ENCODE assay signal across 8 cellular contexts in the genomic region with DNA sequence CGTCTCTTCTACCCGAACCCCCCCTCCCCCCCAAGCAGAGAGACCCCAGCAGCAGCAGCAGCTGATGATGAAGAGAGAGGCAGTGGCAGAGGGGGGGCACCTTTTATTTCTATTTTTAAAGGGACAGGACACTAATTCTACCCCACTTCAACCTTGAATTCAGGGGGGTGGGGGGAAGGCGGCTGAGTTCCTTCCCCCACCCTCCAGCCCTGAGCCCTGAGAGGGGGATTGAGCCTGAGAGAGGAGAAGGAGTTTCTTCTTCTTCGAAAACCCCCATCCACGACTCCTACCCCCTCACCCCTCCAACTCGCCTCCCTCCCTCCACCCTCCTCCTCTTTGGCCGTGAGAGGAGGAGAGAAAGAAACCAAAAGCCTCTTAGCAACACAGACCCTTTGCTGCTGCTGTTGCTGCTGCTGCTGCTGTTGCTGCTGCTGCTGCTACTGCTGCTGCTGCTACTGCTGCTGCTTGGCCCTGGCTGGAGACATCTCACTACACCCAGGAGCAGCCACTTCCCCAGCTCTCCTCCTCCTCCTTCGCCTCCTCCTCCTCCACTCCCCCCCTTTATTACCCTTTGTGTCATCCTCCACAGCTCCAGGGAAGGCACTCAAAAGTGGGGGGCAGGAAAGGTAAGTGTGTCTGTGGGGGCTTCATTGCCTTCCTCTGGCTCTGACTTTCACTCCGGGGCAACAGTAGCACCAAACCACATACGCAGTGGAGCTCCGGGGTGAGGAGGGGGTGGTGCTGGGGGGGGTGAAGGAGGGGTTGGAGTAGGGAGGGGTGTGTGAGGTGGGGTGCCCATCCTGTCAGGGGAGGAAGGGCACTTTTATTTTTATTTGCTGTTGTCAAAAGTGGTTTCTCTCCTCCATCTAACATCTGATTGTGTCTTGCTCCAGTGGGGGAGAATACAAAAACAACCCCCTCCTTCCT. TPM values are rescaled to one million over a fixed set of nuclear protein-coding genes. Genes with fewer than 3 reads are reported as not detected.
A peak's percentile ranks its signal among the peaks of the same experiment; 100 is the strongest.
DNase-seq lines count a peak whose midpoint lies in the region; ATAC-seq and TF ChIP-seq lines count a peak whose summit lies in the region.

A gene (plus strand): TSS at position 33 of the 927 bp plus-strand sequence.

- H3K4me3 Mint-ChIP-seq in natural killer cell treated with Interleukin-12 subunit alpha and Interleukin-12 subunit beta and Interleukin-15 and Interleukin-18, amount 100 ng/mL, for 72 hours: peak within 1 kb of the TSS; percentile 96

- H3K27ac ChIP-seq in fibroblast of lung (ENCODE audit: insufficient read depth, low read length): peak within 1 kb of the TSS; percentile 94
- H3K27ac ChIP-seq in testis: peak within 1 kb of the TSS; percentile 88 to 95

- peaks cover 2% of the 10 kb centered on the region for H4K20me1 ChIP-seq in fibroblast of lung (ENCODE audit: control insufficient read depth, extremely low read depth, insufficient read depth, low read length)

- DNase-seq in activated gamma-delta T cell treated with Interleukin-2 at 50 U/mL for 16 hours (peak; percentile 57), activated gamma-delta T cell (lab: John Stamatoyannopoulos, UW) (no peak), NCI-H2227 (lab: John Stamatoyannopoulos, UW; ENCODE audit: unreplicated experiment) (peak; percentile 86), fibroblast of lung (ENCODE audit: low read depth in 2 of 2) (peak; percentile 57 to 70), testis (peak; percentile 51)
- DNase-seq in activated CD8-positive, alpha-beta memory T cell treated with anti-CD3 and anti-CD28 coated beads, Interleukin-2, amount 50 U/mL, for 4 hours: peak; percentile 52
- DNase-seq in natural killer cell treated with Interleukin-12 subunit alpha and Interleukin-12 subunit beta and Interleukin-15 and Interleukin-18, amount 100 ng/mL, for 72 hours (ENCODE audit: low spot score): peak; percentile 71

- H3K27me3 ChIP-seq in fibroblast of lung (ENCODE audit: control insufficient read depth, insufficient read depth, low read length) (no peaks in the 10 kb centered on the region), testis (no peaks in the 10 kb centered on the region)

- H3K4me1 ChIP-seq in fibroblast of lung (ENCODE audit: control insufficient read depth, extremely low read depth, insufficient read depth, low read length) (peaks cover 2% of the 10 kb centered on the region), testis (peaks cover 39% of the 10 kb centered on the region)

- WGBS in testis, 2 donors: 0 to 1% methylated on average over 7 to 11 of the region's 11 CpGs

- peak within 1 kb of the TSS; percentile 69 to 93 (median 91) for H3K4me3 ChIP-seq in fibroblast of lung (replicated peaks in 1 of 4; ENCODE audit: control extremely low read depth in 1 of 4, insufficient read depth in 1 of 4, low read depth in 3 of 4, low read length in 4 of 4)
- peak within 1 kb of the TSS; percentile 79 to 91 for H3K4me3 ChIP-seq in testis

- intact Hi-C loops in testis (cut with DNase I; ENCODE audit: low total_unique reads): no loop called here

- peak within 1 kb of the TSS; percentile 77 for H3K9ac ChIP-seq in fibroblast of lung (ENCODE audit: insufficient read depth, low read length)

- no peaks in the 10 kb centered on the region for H3K36me3 Mint-ChIP-seq in natural killer cell treated with Interleukin-12 subunit alpha and Interleukin-12 subunit beta and Interleukin-15 and Interleukin-18, amount 100 ng/mL, for 72 hours

- peak within 1 kb of the TSS; percentile 89 to 96 for H3K27ac Mint-ChIP-seq in natural killer cell treated with Interleukin-12 subunit alpha and Interleukin-12 subunit beta and Interleukin-15 and Interleukin-18, amount 100 ng/mL, for 72 hours

- H3K4me2 ChIP-seq in fibroblast of lung (ENCODE audit: extremely low read depth, insufficient read depth, low read length): peak within 1 kb of the TSS; percentile 86

- TF ChIP-seq CTCF in fibroblast of lung (conservative IDR thresholded peaks at IDR 0.05 in 1 of 2, IDR thresholded peaks at IDR 0.05 in 1 of 2; ENCODE audit: low read depth in 1 of 2, low read length in 2 of 2) (no peak), testis (IDR thresholded peaks at IDR 0.05) (no peak)

- H3K9me3 Mint-ChIP-seq in natural killer cell treated with Interleukin-12 subunit alpha and Interleukin-12 subunit beta and Interleukin-15 and Interleukin-18, amount 100 ng/mL, for 72 hours: no peaks in the 10 kb centered on the region

- peak within 1 kb of the TSS; percentile 100 for H2AFZ ChIP-seq in fibroblast of lung (ENCODE audit: low read length)

- H3K36me3 ChIP-seq in fibroblast of lung (ENCODE audit: control insufficient read depth, insufficient read depth, low read length) (no peaks in the 10 kb centered on the region), testis (ENCODE audit: low read depth, missing control alignments) (no peaks in the 10 kb centered on the region)

- H3K79me2 ChIP-seq in fibroblast of lung (ENCODE audit: control insufficient read depth, insufficient read depth, low read length): peaks cover 79% of the 10 kb centered on the region

- ATAC-seq in HG02798 (IDR thresholded peaks at IDR 0.05; ENCODE audit: poor library complexity, unreplicated experiment): peak; percentile 44
- peak; percentile 64 to 68 for ATAC-seq in natural killer cell treated with Interleukin-12 subunit alpha and Interleukin-12 subunit beta and Interleukin-15 and Interleukin-18, amount 100 ng/mL, for 72 hours

- H3K9me3 ChIP-seq in fibroblast of lung (ENCODE audit: control insufficient read depth, insufficient read depth, low read depth, low read length): no peaks in the 10 kb centered on the region
- H3K9me3 ChIP-seq in testis: no peaks in the 10 kb centered on the region

- peaks cover 39 to 58% of the 10 kb centered on the region in 2 donors for H3K4me1 Mint-ChIP-seq in natural killer cell treated with Interleukin-12 subunit alpha and Interleukin-12 subunit beta and Interleukin-15 and Interleukin-18, amount 100 ng/mL, for 72 hours (ENCODE audit: low read depth in 2 of 2)

- TF ChIP-seq POLR2A in testis (IDR thresholded peaks at IDR 0.05): no peak

- no peaks in the 10 kb centered on the region for H3K27me3 Mint-ChIP-seq in natural killer cell treated with Interleukin-12 subunit alpha and Interleukin-12 subunit beta and Interleukin-15 and Interleukin-18, amount 100 ng/mL, for 72 hours

RNA-seq across cellular contexts. Expression of the gene that starts here (rescaled TPM):
- total RNA-seq in fibroblast of lung: 12.8 and 26.1 TPM in 2 replicates
- 25.6 and 32.4 TPM in 2 replicates for polyA plus RNA-seq in fibroblast of lung
- 10.0 and 15.6 TPM in 2 replicates for polyA plus RNA-seq in fibroblast of lung (2012)
- polyA minus RNA-seq in fibroblast of lung (ENCODE audit: low replicate concordance): 24.3 and 49.4 TPM in 2 replicates
- total RNA-seq in natural killer cell treated with Interleukin-12 subunit alpha and Interleukin-12 subunit beta and Interleukin-15 and Interleukin-18, amount 100 ng/mL, for 72 hours: 10 to 100 TPM; 29.2 to 32.4 TPM
- total RNA-seq in testis: 10 to 100 TPM; 55.4 to 60.3 TPM
- 29.0 TPM for polyA plus RNA-seq in testis (ENCODE audit: insufficient read depth, low read depth, low replicate concordance)
